Comparison of ENCODE assay signal across 1 cellular context in the genomic region with DNA sequence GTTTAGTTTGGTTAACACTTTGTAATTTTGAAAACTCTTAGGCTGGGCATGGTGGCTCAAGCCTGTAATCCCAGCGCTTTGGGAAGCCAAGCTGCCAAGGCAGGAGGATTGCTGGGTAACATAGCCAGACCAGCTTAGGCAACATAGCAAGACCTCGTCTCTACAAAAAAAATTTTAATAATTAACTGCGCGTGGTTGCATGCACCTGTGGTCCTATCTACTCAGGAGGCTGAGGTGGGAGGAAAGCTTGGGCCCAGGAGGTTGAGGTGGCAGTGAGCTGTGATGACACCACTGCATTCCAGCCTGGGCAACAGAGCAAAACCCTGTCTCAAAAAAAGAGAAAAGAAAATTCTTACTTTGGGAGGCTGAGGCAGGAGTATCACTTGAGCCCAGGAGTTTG.
TF ChIP-seq lines count a peak whose summit lies in the region.

No MANE protein-coding gene starts in this region.

TF ChIP-seq in HCT116, 20 proteins besides CTCF, POLR2A, EP300 and RAD21 (continued from another document):
- no peak for TF ChIP-seq ZFX (IDR thresholded peaks at IDR 0.05)
- TF ChIP-seq SP1 (IDR thresholded peaks at IDR 0.05; ENCODE audit: low read depth) = no peak
- no peak for TF ChIP-seq SRF (IDR thresholded peaks at IDR 0.05; ENCODE audit: low read depth)
- TF ChIP-seq POLR2AphosphoS5 (IDR thresholded peaks at IDR 0.05; ENCODE audit: low read depth, low read length) = no peak
TF ChIP-seq in HCT116: peak in this region for 0.
